In genomic region chr1:223244366-223245103, GRCh38 we compare ENCODE assay signal across 8 cellular contexts.
DNase-seq lines count a peak whose midpoint lies in the region; ATAC-seq and TF ChIP-seq lines count a peak whose summit lies in the region.

No MANE protein-coding gene starts in this region.

- TF ChIP-seq CTCF in GM20000 (IDR thresholded peaks at IDR 0.05; ENCODE audit: extremely low read depth, missing control alignments), result no peak

- ATAC-seq in HG02840 (IDR thresholded peaks at IDR 0.05; ENCODE audit: low FRiP score, unreplicated experiment) (no peak), GM21526 (IDR thresholded peaks at IDR 0.05; ENCODE audit: low FRiP score, unreplicated experiment) (no peak)

- DNase-seq in Daoy (ENCODE audit: low read depth), result peak; percentile 66
- DNase-seq in GM20000 (ENCODE audit: low spot score), result peak; percentile 18
- peak; percentile 9 for DNase-seq in OCI-M1 (lab: John Stamatoyannopoulos, UW)
- DNase-seq in glomerular visceral epithelial cell (ENCODE audit: extremely low spot score), result peak; percentile 19
- no peak for DNase-seq in COLO829 (ENCODE audit: low spot score)
- no peak for DNase-seq in DMS79 treated with DMSO at 0.1 percent for 48 hours (lab: John Stamatoyannopoulos, UW)

Comparison
In these comparisons a context has a peak if more than half of its experiments do, and no peak if none do; other contexts are left out.
1. DNase-seq: peak in Daoy (single experiment), GM20000 (single experiment), OCI-M1 (single experiment) and glomerular visceral epithelial cell (single experiment); none in COLO829 (single experiment) and DMS79 treated with DMSO at 0.1 percent for 48 hours (single experiment).